ENCODE assay signal across 18 cellular contexts in the genomic region with DNA sequence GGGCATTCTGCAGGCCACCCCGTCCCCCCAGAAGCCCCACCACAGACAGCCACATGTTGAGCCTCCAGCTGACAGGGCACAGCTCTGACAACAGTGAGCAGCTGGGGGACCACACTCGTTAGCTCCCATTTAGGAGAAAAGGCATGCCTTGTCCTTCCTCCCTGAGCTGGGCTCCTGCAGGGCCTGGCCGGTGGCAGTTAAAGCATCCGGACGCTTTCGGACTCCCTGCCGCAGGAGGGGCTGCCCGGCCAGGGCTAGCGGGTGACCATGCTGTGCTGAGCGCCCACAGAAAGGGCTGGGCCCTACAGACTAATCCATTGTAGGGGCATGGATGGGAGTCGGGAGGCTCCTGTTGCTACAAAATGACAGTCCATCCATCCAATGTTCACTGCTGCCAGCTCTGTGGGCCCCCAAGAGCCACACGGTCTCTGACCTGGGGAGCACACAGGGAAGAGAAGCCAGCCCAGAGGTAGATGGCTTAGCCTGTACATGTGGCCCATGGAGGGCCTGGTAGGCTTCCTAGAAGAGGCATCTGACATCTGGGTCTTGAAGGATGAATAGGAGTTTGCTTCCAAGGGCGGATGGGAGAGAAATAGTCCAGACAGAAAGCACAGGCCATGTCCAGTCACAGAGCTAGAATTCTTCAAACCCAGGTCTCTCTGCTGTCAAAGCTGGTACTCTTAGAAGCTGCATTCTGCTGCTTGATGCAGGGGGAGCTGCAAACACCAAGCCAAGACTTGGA.
DNase-seq lines count a peak whose midpoint lies in the region; ATAC-seq and TF ChIP-seq lines count a peak whose summit lies in the region.
"Had no signal": no experiment of that assay in that cellular context is flagged by ENCODE, and none has a peak within 500 bp of the region (broad histone marks: within the 10 kb centered on the region; RNA-seq: fewer than 3 reads in every experiment).

No MANE protein-coding gene starts in this region.

- H4K91ac ChIP-seq in neuronal stem cell (ENCODE audit: low read depth, low read length, poor library complexity), result no peak overlapping the region

- no peak for TF ChIP-seq EP300 in SK-N-SH (IDR thresholded peaks at IDR 0.05; ENCODE audit: borderline replicate concordance in 1 of 2, low read depth in 1 of 2, low read length in 1 of 2)

- ATAC-seq in SK-N-SH treated with all-trans-retinoic acid at 6 μM for 48 hours (no peak), GM18517 (IDR thresholded peaks at IDR 0.05; ENCODE audit: unreplicated experiment) (no peak)
- ATAC-seq: A549; CD8-positive, alpha-beta T cell had no signal

- H3K4me2 ChIP-seq in SK-N-SH, result no peak overlapping the region
- H3K4me2 ChIP-seq in neuronal stem cell (ENCODE audit: insufficient read depth, low read length, poor library complexity, severe bottlenecking), result no peak overlapping the region
- H3K4me2 ChIP-seq: A549; BLaER1 treated with 17β-estradiol and CSF1 and Interleukin-3, amounts not matched to agents 10 nM and 100 nM had no signal

- H3K36me3 ChIP-seq in SK-N-SH (replicated peaks in 1 of 2; ENCODE audit: control insufficient read depth in 1 of 2, insufficient read depth in 2 of 2, low read length in 1 of 2), result no peaks in the 10 kb centered on the region
- no peaks in the 10 kb centered on the region for H3K36me3 ChIP-seq in neuronal stem cell (replicated peaks in 1 of 2; ENCODE audit: control insufficient read depth in 2 of 2, insufficient read depth in 2 of 2, low read length in 2 of 2)
- H3K36me3 ChIP-seq: BLaER1 treated with 17β-estradiol and CSF1 and Interleukin-3, amounts not matched to agents 10 nM and 100 nM had no signal

- H2BK12ac ChIP-seq in neuronal stem cell (ENCODE audit: low read length), result no peak overlapping the region

- no peak for TF ChIP-seq CTCF in SK-N-SH (IDR thresholded peaks at IDR 0.05)

- H3F3A ChIP-seq in SK-N-SH (replicated peaks; ENCODE audit: insufficient read depth), result no peaks in the 10 kb centered on the region

- no peak overlapping the region for H2BK5ac ChIP-seq in neuronal stem cell (ENCODE audit: low read length)

- H3K27ac ChIP-seq in SK-N-SH (ENCODE audit: low read depth in 2 of 2, low read length in 1 of 2) (no peak overlapping the region), neuronal stem cell (replicated peaks; ENCODE audit: low read length) (no peak overlapping the region)
- H3K27ac ChIP-seq: 22Rv1; A549; BLaER1 treated with 17β-estradiol and CSF1 and Interleukin-3, amounts not matched to agents 10 nM and 100 nM; C4-2B had no signal

- no peak overlapping the region for H4K8ac ChIP-seq in neuronal stem cell (ENCODE audit: low read depth, low read length)

- no peaks in the 10 kb centered on the region for H3K79me1 ChIP-seq in neuronal stem cell (ENCODE audit: low read depth, low read length)

- peak overlapping the region; percentile 80 for H3K18ac ChIP-seq in neuronal stem cell (ENCODE audit: low read length)

- H3K23ac ChIP-seq in neuronal stem cell (ENCODE audit: low read depth, low read length, poor library complexity), result no peak overlapping the region

- TF ChIP-seq RAD21 in SK-N-SH (IDR thresholded peaks at IDR 0.05; ENCODE audit: low read length), result no peak

- peak; percentile 19 for DNase-seq in DMS 273 (lab: John Stamatoyannopoulos, UW; ENCODE audit: unreplicated experiment)
- DNase-seq in DMS 273 treated with DMSO at 0.1 percent for 48 hours (lab: John Stamatoyannopoulos, UW), result no peak
- no peak for DNase-seq in SK-N-SH
- no peak for DNase-seq in neuronal stem cell (ENCODE audit: low spot score)
- no peak for DNase-seq in central memory CD4-positive, alpha-beta T cell
- DNase-seq: AML-193; Caco-2; Calu3; CD4-positive, alpha-beta T cell; CD8-positive, alpha-beta T cell; DMS79 treated with DMSO at 0.1 percent for 48 hours; GF-D8 had no signal

- no peak overlapping the region for H3K14ac ChIP-seq in neuronal stem cell (ENCODE audit: low read length)

- H3K79me2 ChIP-seq in SK-N-SH (ENCODE audit: insufficient read depth), result no peaks in the 10 kb centered on the region

- H2BK15ac ChIP-seq in neuronal stem cell (ENCODE audit: low read length), result peak overlapping the region; percentile 1

- H2BK120ac ChIP-seq in neuronal stem cell (ENCODE audit: low read depth, low read length), result no peak overlapping the region

- H2AFZ ChIP-seq in SK-N-SH (ENCODE audit: low read depth) (no peak overlapping the region), neuronal stem cell (ENCODE audit: low read length) (no peak overlapping the region)

- no peaks in the 10 kb centered on the region for H3K9me2 ChIP-seq in SK-N-SH

- no peaks in the 10 kb centered on the region for H4K20me1 ChIP-seq in SK-N-SH (ENCODE audit: insufficient read depth)

- no peaks in the 10 kb centered on the region for H3K9me3 ChIP-seq in SK-N-SH
- no peaks in the 10 kb centered on the region for H3K9me3 ChIP-seq in neuronal stem cell (replicated peaks in 1 of 2; ENCODE audit: control insufficient read depth in 2 of 2, insufficient read depth in 1 of 2, low read depth in 1 of 2, low read length in 2 of 2)
- H3K9me3 ChIP-seq: A549; BLaER1 treated with 17β-estradiol and CSF1 and Interleukin-3, amounts not matched to agents 10 nM and 100 nM; Caco-2 had no signal

- H3K4me3 ChIP-seq in SK-N-SH (ENCODE audit: low read depth in 2 of 2, low read length in 1 of 2) (no peak overlapping the region), neuronal stem cell (ENCODE audit: low read length in 2 of 2) (no peak overlapping the region)
- H3K4me3 ChIP-seq: A549; BLaER1 treated with 17β-estradiol and CSF1 and Interleukin-3, amounts not matched to agents 10 nM and 100 nM had no signal

- 0% methylated on average over 5 of the region's 13 CpGs for WGBS in SK-N-SH (ENCODE audit: low lambda C conversion rate)
- WGBS in neuronal stem cell (ENCODE audit: extremely low coverage in 2 of 2, insufficient read length in 2 of 2, insufficient replicate concordance in 1 of 2), 2 donors, result no CpG with 5 or more reads among the region's 13 CpGs

- no peaks in the 10 kb centered on the region for H3K4me1 ChIP-seq in SK-N-SH (ENCODE audit: control insufficient read depth in 1 of 2, insufficient read depth in 2 of 2, low read depth in 1 of 2, low read length in 1 of 2)
- peaks cover 5 to 20% of the 10 kb centered on the region in 2 donors for H3K4me1 ChIP-seq in neuronal stem cell (ENCODE audit: control insufficient read depth in 2 of 2, insufficient read depth in 1 of 2, low read depth in 1 of 2, low read length in 2 of 2)
- H3K4me1 ChIP-seq: A549 had no signal

- peak overlapping the region; percentile 5 for H2AK5ac ChIP-seq in neuronal stem cell (ENCODE audit: low read depth, low read length)

- no peak overlapping the region for H3K9ac ChIP-seq in SK-N-SH
- no peak overlapping the region for H3K9ac ChIP-seq in neuronal stem cell (ENCODE audit: low read depth, low read length, poor library complexity)
- H3K9ac ChIP-seq: BLaER1 treated with 17β-estradiol and CSF1 and Interleukin-3, amounts not matched to agents 10 nM and 100 nM had no signal

- POLR2A ChIA-PET in SK-N-SH (lab: Yijun Ruan, JAX), result no interaction called here

- no peak overlapping the region for H3K4ac ChIP-seq in neuronal stem cell (ENCODE audit: low read length)

- H3K27me3 ChIP-seq in SK-N-SH (ENCODE audit: insufficient read depth), result peaks cover 40% of the 10 kb centered on the region
- H3K27me3 ChIP-seq in neuronal stem cell (ENCODE audit: control insufficient read depth in 3 of 3, insufficient read depth in 3 of 3, low read depth in 1 of 3, low read length in 3 of 3), result peaks cover 0 to 22% (median 0%) of the 10 kb centered on the region in 3 experiments

- CTCF ChIA-PET in SK-N-SH (lab: Yijun Ruan, JAX), result no interaction called here

TF ChIP-seq in SK-N-SH treated with all-trans-retinoic acid at 6 μM for 48 hours, 23 proteins besides CTCF, POLR2A, EP300 and RAD21:
- TF ChIP-seq ZFP3 (CRISPR knock-in tag; IDR thresholded peaks at IDR 0.05) (peak; percentile 81), PPARA (CRISPR knock-in tag; IDR thresholded peaks at IDR 0.05; ENCODE audit: borderline replicate concordance) (no peak), ARNTL (CRISPR knock-in tag; IDR thresholded peaks at IDR 0.05; ENCODE audit: borderline replicate concordance, low read depth) (no peak), GLIS3 (CRISPR knock-in tag; IDR thresholded peaks at IDR 0.05) (no peak), OSR1 (CRISPR knock-in tag; IDR thresholded peaks at IDR 0.05) (no peak)

TF ChIP-seq in SK-N-SH, 30 proteins besides CTCF, POLR2A, EP300 and RAD21 (continues in another document):
- TF ChIP-seq ELF1 (IDR thresholded peaks at IDR 0.05), result no peak
- no peak for TF ChIP-seq RXRA (IDR thresholded peaks at IDR 0.05; ENCODE audit: borderline replicate concordance, low read depth)
- no peak for TF ChIP-seq TCF12 (IDR thresholded peaks at IDR 0.05)
- TF ChIP-seq, protein P1, sequence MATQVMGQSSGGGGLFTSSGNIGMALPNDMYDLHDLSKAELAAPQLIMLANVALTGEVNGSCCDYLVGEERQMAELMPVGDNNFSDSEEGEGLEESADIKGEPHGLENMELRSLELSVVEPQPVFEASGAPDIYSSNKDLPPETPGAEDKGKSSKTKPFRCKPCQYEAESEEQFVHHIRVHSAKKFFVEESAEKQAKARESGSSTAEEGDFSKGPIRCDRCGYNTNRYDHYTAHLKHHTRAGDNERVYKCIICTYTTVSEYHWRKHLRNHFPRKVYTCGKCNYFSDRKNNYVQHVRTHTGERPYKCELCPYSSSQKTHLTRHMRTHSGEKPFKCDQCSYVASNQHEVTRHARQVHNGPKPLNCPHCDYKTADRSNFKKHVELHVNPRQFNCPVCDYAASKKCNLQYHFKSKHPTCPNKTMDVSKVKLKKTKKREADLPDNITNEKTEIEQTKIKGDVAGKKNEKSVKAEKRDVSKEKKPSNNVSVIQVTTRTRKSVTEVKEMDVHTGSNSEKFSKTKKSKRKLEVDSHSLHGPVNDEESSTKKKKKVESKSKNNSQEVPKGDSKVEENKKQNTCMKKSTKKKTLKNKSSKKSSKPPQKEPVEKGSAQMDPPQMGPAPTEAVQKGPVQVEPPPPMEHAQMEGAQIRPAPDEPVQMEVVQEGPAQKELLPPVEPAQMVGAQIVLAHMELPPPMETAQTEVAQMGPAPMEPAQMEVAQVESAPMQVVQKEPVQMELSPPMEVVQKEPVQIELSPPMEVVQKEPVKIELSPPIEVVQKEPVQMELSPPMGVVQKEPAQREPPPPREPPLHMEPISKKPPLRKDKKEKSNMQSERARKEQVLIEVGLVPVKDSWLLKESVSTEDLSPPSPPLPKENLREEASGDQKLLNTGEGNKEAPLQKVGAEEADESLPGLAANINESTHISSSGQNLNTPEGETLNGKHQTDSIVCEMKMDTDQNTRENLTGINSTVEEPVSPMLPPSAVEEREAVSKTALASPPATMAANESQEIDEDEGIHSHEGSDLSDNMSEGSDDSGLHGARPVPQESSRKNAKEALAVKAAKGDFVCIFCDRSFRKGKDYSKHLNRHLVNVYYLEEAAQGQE (IDR thresholded peaks at IDR 0.05; ENCODE audit: low read depth, low read length), result no peak
- TF ChIP-seq FOSL2 (IDR thresholded peaks at IDR 0.05; ENCODE audit: borderline replicate concordance, low read depth), result no peak
- no peak for TF ChIP-seq NFIC (IDR thresholded peaks at IDR 0.05; ENCODE audit: borderline replicate concordance)
